Comparison of ENCODE assay signal across 8 cellular contexts in the genomic region with DNA sequence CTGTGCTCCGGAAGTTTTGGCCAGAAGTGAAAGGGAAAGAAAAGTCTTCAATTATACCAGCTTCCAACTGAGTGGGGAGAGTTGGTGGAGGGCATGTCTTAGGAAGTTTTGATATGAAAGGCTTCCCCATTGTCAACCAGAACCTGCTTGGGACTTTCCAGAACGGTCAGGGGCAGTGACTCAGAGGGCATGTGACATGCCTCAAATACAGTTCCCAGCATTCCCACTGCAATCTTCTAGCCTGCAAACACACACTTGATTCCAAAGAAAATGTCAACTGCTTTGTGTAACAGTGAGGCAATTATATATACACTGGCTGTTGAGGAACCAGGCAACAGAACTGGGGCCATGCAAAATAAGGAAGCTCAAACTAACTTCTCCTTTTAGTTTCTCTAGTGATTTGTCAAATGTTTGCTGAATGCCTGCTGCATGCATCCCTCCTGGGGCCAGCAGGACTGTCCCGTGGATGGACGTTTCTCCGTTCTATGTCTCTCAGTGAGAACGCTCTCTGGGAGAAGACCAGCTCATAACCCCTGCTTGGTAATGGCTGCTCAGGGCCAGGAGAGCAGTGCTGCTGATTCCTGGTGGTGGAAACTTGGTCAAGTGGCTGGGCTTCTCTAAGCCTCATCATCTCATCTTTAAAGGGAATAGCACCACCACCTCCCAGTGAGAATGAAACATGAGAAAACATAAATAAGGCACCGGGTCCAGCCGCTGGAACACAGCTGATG. TPM values are rescaled to one million over a fixed set of nuclear protein-coding genes. Genes with fewer than 3 reads are reported as not detected.
DNase-seq lines count a peak whose midpoint lies in the region; ATAC-seq and TF ChIP-seq lines count a peak whose summit lies in the region.

No MANE protein-coding gene starts in this region.

- H3K4me2 ChIP-seq in PC-9, result no peak overlapping the region

- no peaks in the 10 kb centered on the region for H3K9me3 ChIP-seq in gastrocnemius medialis
- no peaks in the 10 kb centered on the region for H3K9me3 ChIP-seq in PC-9 (ENCODE audit: insufficient read depth, low read depth)

- in situ Hi-C loops in gastrocnemius medialis (cut with MboI; ENCODE audit: low sequenced_read_pairs in 4 of 4), result no loop called here

- no peak for TF ChIP-seq POLR2A in gastrocnemius medialis (IDR thresholded peaks at IDR 0.05)

- no peaks in the 10 kb centered on the region for H3F3A ChIP-seq in PC-9 (ENCODE audit: insufficient read depth, low read depth)

- intact Hi-C loops in activated CD4-positive, alpha-beta T cell treated with anti-CD3 and anti-CD28 coated beads for 36 hours (cut with DNase I, micrococcal nuclease), result loop anchor here in 1 of 2 experiments (5.0 kb wide), 1 partner anchor 36 kb away; a partner anchor contains a TSS
- intact Hi-C loops in activated T-helper 1 cell treated with anti-CD3 and anti-CD28 coated beads, Interleukin-12 subunit alpha, Interleukin-12 subunit beta, Interleukin-2, Interleukin-4 antibody, amounts not matched to agents 30 ng/mL and 10 ng/mL and 1 ng/mL, durations not matched to agents 14 hours and 24 hours and 36 hours (cut with micrococcal nuclease), result loop anchor here (1.0 to 2.0 kb wide), 2 partner anchors 15 to 34 kb away; a partner anchor contains a TSS
- intact Hi-C loops in Right ventricle myocardium superior (cut with DNase I) (no loop called here), gastrocnemius medialis (cut with DNase I; ENCODE audit: low total_unique reads) (no loop called here), PC-9 (cut with micrococcal nuclease; ENCODE audit: unreplicated experiment) (no loop called here)

- no TSS peak for BruUV-seq in PC-9 (replicated peaks; lab: Mats Ljungman, UMichigan)

- H3K27ac Mint-ChIP-seq in activated CD4-positive, alpha-beta T cell treated with anti-CD3 and anti-CD28 coated beads for 36 hours, result peak overlapping the region; percentile 56
- peak overlapping the region; percentile 80 for H3K27ac Mint-ChIP-seq in activated T-helper 1 cell treated with anti-CD3 and anti-CD28 coated beads, Interleukin-12 subunit alpha, Interleukin-12 subunit beta, Interleukin-2, Interleukin-4 antibody, amounts not matched to agents 30 ng/mL and 10 ng/mL and 1 ng/mL, durations not matched to agents 14 hours and 24 hours and 36 hours

- H3K4me3 Mint-ChIP-seq in activated CD4-positive, alpha-beta T cell treated with anti-CD3 and anti-CD28 coated beads for 36 hours, result no peak overlapping the region
- peak overlapping the region; percentile 38 for H3K4me3 Mint-ChIP-seq in activated T-helper 1 cell treated with anti-CD3 and anti-CD28 coated beads, Interleukin-12 subunit alpha, Interleukin-12 subunit beta, Interleukin-2, Interleukin-4 antibody, amounts not matched to agents 30 ng/mL and 10 ng/mL and 1 ng/mL, durations not matched to agents 14 hours and 24 hours and 36 hours

- DNase-seq in activated CD4-positive, alpha-beta T cell treated with anti-CD3 and anti-CD28 coated beads for 36 hours, result peak; percentile 61
- DNase-seq in activated CD4-positive, alpha-beta T cell treated with anti-CD3 and anti-CD28 coated beads for 1 hour, result no peak
- DNase-seq in HL-60 (ENCODE audit: low read depth in 1 of 2, low spot score in 1 of 2) (peak; percentile 84 to 85), Right ventricle myocardium superior (no peak), gastrocnemius medialis (peak; percentile 34 to 52), PC-9 (no peak)
- DNase-seq in activated T-helper 1 cell treated with anti-CD3 and anti-CD28 coated beads, Interleukin-12 subunit alpha, Interleukin-12 subunit beta, Interleukin-2, Interleukin-4 antibody, amounts not matched to agents 30 ng/mL and 10 ng/mL and 1 ng/mL, durations not matched to agents 14 hours and 24 hours and 36 hours (ENCODE audit: low spot score), result peak; percentile 12

- peaks cover 41% of the 10 kb centered on the region for H3K4me1 Mint-ChIP-seq in activated CD4-positive, alpha-beta T cell treated with anti-CD3 and anti-CD28 coated beads for 36 hours
- H3K4me1 Mint-ChIP-seq in activated T-helper 1 cell treated with anti-CD3 and anti-CD28 coated beads, Interleukin-12 subunit alpha, Interleukin-12 subunit beta, Interleukin-2, Interleukin-4 antibody, amounts not matched to agents 30 ng/mL and 10 ng/mL and 1 ng/mL, durations not matched to agents 14 hours and 24 hours and 36 hours (ENCODE audit: low read depth), result peaks cover 34% of the 10 kb centered on the region

- H3K27me3 ChIP-seq in HL-60 (ENCODE audit: insufficient read depth, poor library complexity, severe bottlenecking) (no peaks in the 10 kb centered on the region), gastrocnemius medialis (no peaks in the 10 kb centered on the region), PC-9 (ENCODE audit: insufficient read depth, low read depth) (no peaks in the 10 kb centered on the region)

- peak overlapping the region; percentile 93 for H3K27ac ChIP-seq in HL-60 (replicated peaks)
- peak overlapping the region; percentile 57 to 73 (median 69) for H3K27ac ChIP-seq in gastrocnemius medialis
- no peak overlapping the region for H3K27ac ChIP-seq in PC-9

- H3K36me3 ChIP-seq in gastrocnemius medialis, result peaks cover 0 to 49% of the 10 kb centered on the region in 2 donors
- no peaks in the 10 kb centered on the region for H3K36me3 ChIP-seq in PC-9 (ENCODE audit: low read depth)

- no peak for TF ChIP-seq CTCF in HL-60 (IDR thresholded peaks at IDR 0.05; ENCODE audit: insufficient read depth, low read length)
- TF ChIP-seq CTCF in gastrocnemius medialis (IDR thresholded peaks at IDR 0.05 in 4 of 5, conservative IDR thresholded peaks at IDR 0.05 in 1 of 5), result no peak
- TF ChIP-seq CTCF in PC-9 (conservative IDR thresholded peaks at IDR 0.05), result no peak

- H3K9me3 Mint-ChIP-seq in activated CD4-positive, alpha-beta T cell treated with anti-CD3 and anti-CD28 coated beads for 36 hours (ENCODE audit: low read depth), result no peaks in the 10 kb centered on the region
- H3K9me3 Mint-ChIP-seq in activated T-helper 1 cell treated with anti-CD3 and anti-CD28 coated beads, Interleukin-12 subunit alpha, Interleukin-12 subunit beta, Interleukin-2, Interleukin-4 antibody, amounts not matched to agents 30 ng/mL and 10 ng/mL and 1 ng/mL, durations not matched to agents 14 hours and 24 hours and 36 hours, result no peaks in the 10 kb centered on the region

- no peaks in the 10 kb centered on the region for H3K9me2 ChIP-seq in PC-9 (ENCODE audit: insufficient read depth)

- H3K4me1 ChIP-seq in gastrocnemius medialis (peaks cover 0 to 20% of the 10 kb centered on the region in 2 donors), PC-9 (replicated peaks; ENCODE audit: insufficient read depth) (no peaks in the 10 kb centered on the region)

- POLR2A ChIA-PET in activated CD4-positive, alpha-beta T cell treated with anti-CD3 and anti-CD28 coated beads for 36 hours (lab: Charles Lee), result interaction anchor here (0.6 to 1.1 kb wide), 4 partner anchors 9 to 32 kb away, joined by 3 read pairs; no protein-coding TSS in a partner anchor
- POLR2A ChIA-PET in PC-9 (lab: Charles Lee; ENCODE audit: unreplicated experiment), result no interaction called here

- no peaks in the 10 kb centered on the region for H4K20me1 ChIP-seq in PC-9 (ENCODE audit: insufficient read depth)

- ATAC-seq in activated CD4-positive, alpha-beta T cell treated with anti-CD3 and anti-CD28 coated beads for 36 hours, result peak; percentile 68
- peak; percentile 68 for ATAC-seq in Right ventricle myocardium superior (ENCODE audit: poor library complexity)
- ATAC-seq in gastrocnemius medialis, result peak; percentile 89 to 95
- ATAC-seq in GM18867 (IDR thresholded peaks at IDR 0.05; ENCODE audit: unreplicated experiment), result no peak

- H3K27me3 Mint-ChIP-seq in activated CD4-positive, alpha-beta T cell treated with anti-CD3 and anti-CD28 coated beads for 36 hours, result no peaks in the 10 kb centered on the region
- no peaks in the 10 kb centered on the region for H3K27me3 Mint-ChIP-seq in activated T-helper 1 cell treated with anti-CD3 and anti-CD28 coated beads, Interleukin-12 subunit alpha, Interleukin-12 subunit beta, Interleukin-2, Interleukin-4 antibody, amounts not matched to agents 30 ng/mL and 10 ng/mL and 1 ng/mL, durations not matched to agents 14 hours and 24 hours and 36 hours (ENCODE audit: insufficient read depth)

- H3K79me2 ChIP-seq in PC-9 (ENCODE audit: low read depth), result no peaks in the 10 kb centered on the region

- no peak overlapping the region for H2AFZ ChIP-seq in PC-9

- H3K4me3 ChIP-seq in HL-60 (replicated peaks; ENCODE audit: insufficient read depth, low read length) (no peak overlapping the region), gastrocnemius medialis (no peak overlapping the region), PC-9 (no peak overlapping the region)

- CTCF ChIA-PET in activated CD4-positive, alpha-beta T cell treated with anti-CD3 and anti-CD28 coated beads for 36 hours (lab: Charles Lee), result interaction anchor here (0.8 to 1.0 kb wide), 3 partner anchors 8 to 39 kb away, joined by 3 to 4 read pairs (median 3); no protein-coding TSS in a partner anchor
- CTCF ChIA-PET in PC-9 (lab: Charles Lee), result no interaction called here

- H3K36me3 Mint-ChIP-seq in activated CD4-positive, alpha-beta T cell treated with anti-CD3 and anti-CD28 coated beads for 36 hours (ENCODE audit: low read depth), result peaks cover 81% of the 10 kb centered on the region
- H3K36me3 Mint-ChIP-seq in activated T-helper 1 cell treated with anti-CD3 and anti-CD28 coated beads, Interleukin-12 subunit alpha, Interleukin-12 subunit beta, Interleukin-2, Interleukin-4 antibody, amounts not matched to agents 30 ng/mL and 10 ng/mL and 1 ng/mL, durations not matched to agents 14 hours and 24 hours and 36 hours (ENCODE audit: low read depth), result peaks cover 59% of the 10 kb centered on the region

RNA-seq across cellular contexts. Expression of a gene that starts 18.3 kb away (rescaled TPM):
- total RNA-seq in activated CD4-positive, alpha-beta T cell treated with anti-CD3 and anti-CD28 coated beads for 36 hours, result not detected
- not detected in 2 replicates for total RNA-seq in activated T-helper 1 cell treated with anti-CD3 and anti-CD28 coated beads, Interleukin-12 subunit alpha, Interleukin-12 subunit beta, Interleukin-2, Interleukin-4 antibody, amounts not matched to agents 30 ng/mL and 10 ng/mL and 1 ng/mL, durations not matched to agents 14 hours and 24 hours and 36 hours
- total RNA-seq in Right ventricle myocardium superior, result not detected
- 1 to 10 TPM in 1 of 4 donors, under 1 TPM in 1, not detected in 2; 0.46 to 1.3 TPM for total RNA-seq in gastrocnemius medialis
- not detected in 2 replicates for total RNA-seq in PC-9 (2021)

RNA-seq across cellular contexts. Expression of a gene that starts 34.8 kb away (rescaled TPM):
- total RNA-seq in activated CD4-positive, alpha-beta T cell treated with anti-CD3 and anti-CD28 coated beads for 36 hours, result 10 to 100 TPM in 1 of 2 experiments, 1 to 10 TPM in 1; 7.9 to 11.3 TPM
- total RNA-seq in activated T-helper 1 cell treated with anti-CD3 and anti-CD28 coated beads, Interleukin-12 subunit alpha, Interleukin-12 subunit beta, Interleukin-2, Interleukin-4 antibody, amounts not matched to agents 30 ng/mL and 10 ng/mL and 1 ng/mL, durations not matched to agents 14 hours and 24 hours and 36 hours, result 7.4 and 9.5 TPM in 2 replicates
- total RNA-seq in Right ventricle myocardium superior, result 3.9 TPM
- total RNA-seq in gastrocnemius medialis, result 10 to 100 TPM in 2 of 4 donors, 1 to 10 TPM in 2; 5.9 to 12.2 (median 10.4) TPM
- total RNA-seq in PC-9 (2021), result 2.4 and 4.4 TPM in 2 replicates

RNA-seq across cellular contexts. Expression of a gene that starts 35.2 kb away (rescaled TPM):
- total RNA-seq in activated CD4-positive, alpha-beta T cell treated with anti-CD3 and anti-CD28 coated beads for 36 hours, result 1 to 10 TPM; 5.4 to 5.8 TPM
- 15.9 and 19.1 TPM in 2 replicates for total RNA-seq in activated T-helper 1 cell treated with anti-CD3 and anti-CD28 coated beads, Interleukin-12 subunit alpha, Interleukin-12 subunit beta, Interleukin-2, Interleukin-4 antibody, amounts not matched to agents 30 ng/mL and 10 ng/mL and 1 ng/mL, durations not matched to agents 14 hours and 24 hours and 36 hours
- total RNA-seq in Right ventricle myocardium superior (17.6 TPM), gastrocnemius medialis (10 to 100 TPM in 2 of 4 donors, 1 to 10 TPM in 2; 9.0 to 17.4 (median 13.4) TPM), PC-9 (2021) (6.9 and 11.8 TPM in 2 replicates)

Comparison
In these comparisons a context has a peak if more than half of its experiments do, and no peak if none do; other contexts are left out.
1. DNase-seq: peak in activated CD4-positive, alpha-beta T cell treated with anti-CD3 and anti-CD28 coated beads for 36 hours (single experiment), HL-60 (2 of 2), activated T-helper 1 cell treated with anti-CD3 and anti-CD28 coated beads, Interleukin-12 subunit alpha, Interleukin-12 subunit beta, Interleukin-2, Interleukin-4 antibody, amounts not matched to agents 30 ng/mL and 10 ng/mL and 1 ng/mL, durations not matched to agents 14 hours and 24 hours and 36 hours (single experiment) and gastrocnemius medialis (2 of 2); none in activated CD4-positive, alpha-beta T cell treated with anti-CD3 and anti-CD28 coated beads for 1 hour (single experiment), Right ventricle myocardium superior (single experiment) and PC-9 (0 of 2).